31 cellular contexts compared by ENCODE assay signal in genomic region chr1:182061597-182061996, GRCh38. TPM values are rescaled to one million over a fixed set of nuclear protein-coding genes. Genes with fewer than 3 reads are reported as not detected.
DNase-seq lines count a peak whose midpoint lies in the region; ATAC-seq, FAIRE-seq and TF ChIP-seq lines count a peak whose summit lies in the region.
"Had no signal": no experiment of that assay in that cellular context is flagged by ENCODE, and none has a peak within 500 bp of the region (broad histone marks: within the 10 kb centered on the region; RNA-seq: fewer than 3 reads in every experiment).

TSS of gene ZNF648 (minus strand) at chr1:182061712. CDS start at chr1:182058010, 3,702 bp downstream.

- no peak within 1 kb of the TSS for H3K4me3 ChIP-seq in A549
- peak within 1 kb of the TSS; percentile 25 to 27; a peak in 3 of 4 replicates for H3K4me3 ChIP-seq in HCT116 (replicated peaks in 1 of 2; ENCODE audit: low read depth in 1 of 2, low read length in 2 of 2)
- H3K4me3 ChIP-seq: BLaER1 treated with 17β-estradiol and CSF1 and Interleukin-3, amounts not matched to agents 10 nM and 100 nM; GM12878 had no signal

- ATAC-seq in A549: peak; percentile 75 to 79; a peak in 4 of 6 replicates
- peak; percentile 94 for ATAC-seq in HCT116
- ATAC-seq: GM12878 had no signal

- H3K9me3 Mint-ChIP-seq in brain (peaks cover 5 to 12% (median 9%) of the 10 kb centered on the region in 5 experiments), mesothelial cell of epicardium (peaks cover 12% of the 10 kb centered on the region)
- no peaks in the 10 kb centered on the region for H3K9me3 Mint-ChIP-seq in activated T-cell treated with anti-CD3 and anti-CD28 coated beads, Interleukin-2, amount 50 U/mL, for 24 hours
- H3K9me3 Mint-ChIP-seq: activated naive CD8-positive, alpha-beta T cell treated with anti-CD3 and anti-CD28 coated beads, Interleukin-2, amount 10 ng/mL, durations not matched to agents 7 days and 5 days; activated T-helper 2 cell treated with anti-CD3 and anti-CD28 coated beads, Interferon-gamma antibody, Interleukin-2, Interleukin-4, amounts not matched to agents 10 μg/mL and 5 μg/mL and 100 μg/mL, durations not matched to agents 14 hours and 24 hours and 36 hours; central memory CD8-positive, alpha-beta T cell had no signal

- TF ChIP-seq POLR2A in A549 (IDR thresholded peaks at IDR 0.05; ENCODE audit: low read length): no peak
- TF ChIP-seq POLR2A in HCT116 (IDR thresholded peaks at IDR 0.05; ENCODE audit: borderline replicate concordance, extremely low read depth, insufficient read depth, insufficient read length): no peak

- no peaks in the 10 kb centered on the region for H3K27me3 ChIP-seq in HCT116 (ENCODE audit: insufficient read depth, low read length)
- H3K27me3 ChIP-seq: BLaER1 treated with 17β-estradiol and CSF1 and Interleukin-3, amounts not matched to agents 10 nM and 100 nM had no signal

- WGBS in A549 (ENCODE audit: missing lambda C conversion rate): 0% methylated on average over 2 of the region's 4 CpGs

- no peak for TF ChIP-seq RAD21 in A549 (conservative IDR thresholded peaks at IDR 0.05 in 1 of 2, IDR thresholded peaks at IDR 0.05 in 1 of 2)
- TF ChIP-seq RAD21 in HCT116 (IDR thresholded peaks at IDR 0.05; ENCODE audit: low read depth): no peak

- H3K36me3 Mint-ChIP-seq in brain: no peaks in the 10 kb centered on the region
- H3K36me3 Mint-ChIP-seq in mesothelial cell of epicardium: no peaks in the 10 kb centered on the region
- no peaks in the 10 kb centered on the region for H3K36me3 Mint-ChIP-seq in activated T-cell treated with anti-CD3 and anti-CD28 coated beads, Interleukin-2, amount 50 U/mL, for 24 hours (ENCODE audit: low read depth)
- H3K36me3 Mint-ChIP-seq: activated naive CD8-positive, alpha-beta T cell treated with anti-CD3 and anti-CD28 coated beads, Interleukin-2, amount 10 ng/mL, durations not matched to agents 7 days and 5 days had no signal

- H3K4me1 ChIP-seq in A549: no peaks in the 10 kb centered on the region
- H3K4me1 ChIP-seq in HCT116 (ENCODE audit: control insufficient read depth in 1 of 2, insufficient read depth in 2 of 2, low read length in 2 of 2): peaks cover 0 to 6% of the 10 kb centered on the region in 2 experiments; a peak in 1 of 4 replicates

- H3K9me3 ChIP-seq in A549: 0 out of 3 replicates have a peak, but pooled peaks cover 2% of the 10 kb centered on the region
- H3K9me3 ChIP-seq in HCT116 (ENCODE audit: control insufficient read depth in 1 of 2, insufficient read depth in 1 of 2, low read depth in 1 of 2, low read length in 2 of 2): no peaks in the 10 kb centered on the region

- no peaks in the 10 kb centered on the region for H3K9me2 ChIP-seq in HCT116 (ENCODE audit: insufficient read depth)

- POLR2A ChIA-PET in A549 (lab: Yijun Ruan, JAX) (no interaction called here), HCT116 (lab: Charles Lee) (no interaction called here)

- H3K4me2 ChIP-seq in A549 (no peak within 1 kb of the TSS), HCT116 (ENCODE audit: low read length) (peak within 1 kb of the TSS; percentile 50)

- FAIRE-seq in A549 (lab: Jason Lieb, UNC): no peak
- FAIRE-seq: astrocyte, GM12878 had no signal

- RAD21 ChIA-PET in HCT116 (lab: Charles Lee; ENCODE audit: low non-redundant PET in 1 of 2, low total read pairs in 2 of 2, uncharacterized antibody in 2 of 2, unreplicated experiment in 2 of 2): no interaction called here

- DNase-seq in A549 (ENCODE audit: low read depth in 1 of 2, low spot score in 1 of 2) (no peak), HCT116 (ENCODE audit: low read depth, low spot score) (no peak), mesothelial cell of epicardium (ENCODE audit: low spot score in 2 of 2, unreplicated experiment in 2 of 2) (no peak), NCI-H2196 treated with DMSO at 0.1 percent for 48 hours (lab: John Stamatoyannopoulos, UW; ENCODE audit: unreplicated experiment) (no peak)
- DNase-seq in activated naive CD4-positive, alpha-beta T cell (lab: John Stamatoyannopoulos, UW): no peak
- no peak for DNase-seq in activated effector memory CD4-positive, alpha-beta T cell treated with anti-CD3 and anti-CD28 coated beads, Interleukin-2, amount 50 U/mL, for 16 hours
- DNase-seq in activated T-cell treated with anti-CD3 and anti-CD28 coated beads, Interleukin-2, amount 50 U/mL, for 24 hours: no peak
- DNase-seq: activated CD4-positive, alpha-beta T cell treated with anti-CD3 and anti-CD28 coated beads, Interleukin-2, amount 50 U/mL, for 1 hour; activated CD8-positive, alpha-beta memory T cell treated with anti-CD3 and anti-CD28 coated beads, Interleukin-2, amount 50 U/mL, for 4 hours; activated naive CD8-positive, alpha-beta T cell treated with anti-CD3 and anti-CD28 coated beads, Interleukin-2, amount 10 ng/mL, durations not matched to agents 7 days and 5 days; COR-L47; DMS79 treated with DMSO at 0.1 percent for 48 hours; HCEC 1CT; kidney glomerular epithelial cell; MV-4-11; NCI-H146; NCI-H526 treated with DMSO at 0.1 percent for 48 hours; Right ventricle myocardium superior; T-helper 9 cell had no signal

- intact Hi-C loops in HCT116 (cut with micrococcal nuclease): no loop called here

- no peak for TF ChIP-seq EP300 in A549 (IDR thresholded peaks at IDR 0.05)

- peak within 1 kb of the TSS; percentile 30 for H2AFZ ChIP-seq in HCT116 (ENCODE audit: low read depth, low read length, poor library complexity, severe bottlenecking)

- H3K4me1 Mint-ChIP-seq in brain: peaks cover 12% of the 10 kb centered on the region
- H3K4me1 Mint-ChIP-seq in mesothelial cell of epicardium: no peaks in the 10 kb centered on the region
- H3K4me1 Mint-ChIP-seq in activated T-cell treated with anti-CD3 and anti-CD28 coated beads, Interleukin-2, amount 50 U/mL, for 24 hours (ENCODE audit: low read depth): peaks cover under 1% of the 10 kb centered on the region
- H3K4me1 Mint-ChIP-seq: central memory CD8-positive, alpha-beta T cell had no signal

- no peaks in the 10 kb centered on the region for H4K20me1 ChIP-seq in HCT116 (ENCODE audit: insufficient read depth)
- H4K20me1 ChIP-seq: BLaER1 treated with 17β-estradiol and CSF1 and Interleukin-3, amounts not matched to agents 10 nM and 100 nM had no signal

- no peaks in the 10 kb centered on the region for H3K79me2 ChIP-seq in HCT116 (ENCODE audit: insufficient read depth, low read length)

- H3K36me3 ChIP-seq in HCT116 (ENCODE audit: control insufficient read depth in 1 of 2, insufficient read depth in 2 of 2, low read length in 2 of 2): no peaks in the 10 kb centered on the region
- H3K36me3 ChIP-seq: BLaER1 treated with 17β-estradiol and CSF1 and Interleukin-3, amounts not matched to agents 10 nM and 100 nM had no signal

- no peak within 1 kb of the TSS for H3K27ac ChIP-seq in A549
- no peak within 1 kb of the TSS for H3K27ac ChIP-seq in HCT116 (ENCODE audit: low read depth, low read length)
- H3K27ac ChIP-seq: BLaER1 treated with 17β-estradiol and CSF1 and Interleukin-3, amounts not matched to agents 10 nM and 100 nM had no signal

- CTCF ChIA-PET in A549 (lab: Yijun Ruan, JAX): interaction anchor here (1.3 to 1.6 kb wide), 2 partner anchors 9 to 20 kb away, joined by 4 read pairs; no protein-coding TSS in a partner anchor
- CTCF ChIA-PET in HCT116 (lab: Charles Lee): interaction anchor here (1.0 to 1.1 kb wide), 2 partner anchors 10 to 19 kb away, joined by 3 read pairs; no protein-coding TSS in a partner anchor

- H3K27ac Mint-ChIP-seq in brain: no peak within 1 kb of the TSS
- no peak within 1 kb of the TSS for H3K27ac Mint-ChIP-seq in mesothelial cell of epicardium
- no peak within 1 kb of the TSS for H3K27ac Mint-ChIP-seq in activated T-cell treated with anti-CD3 and anti-CD28 coated beads, Interleukin-2, amount 50 U/mL, for 24 hours
- H3K27ac Mint-ChIP-seq: activated naive CD8-positive, alpha-beta T cell treated with anti-CD3 and anti-CD28 coated beads, Interleukin-2, amount 10 ng/mL, durations not matched to agents 7 days and 5 days; activated T-helper 2 cell treated with anti-CD3 and anti-CD28 coated beads, Interferon-gamma antibody, Interleukin-2, Interleukin-4, amounts not matched to agents 10 μg/mL and 5 μg/mL and 100 μg/mL, durations not matched to agents 14 hours and 24 hours and 36 hours had no signal

- H3K27me3 Mint-ChIP-seq in brain: peaks cover 5% of the 10 kb centered on the region
- peaks cover 15% of the 10 kb centered on the region for H3K27me3 Mint-ChIP-seq in mesothelial cell of epicardium (ENCODE audit: low read depth)
- peaks cover 76% of the 10 kb centered on the region for H3K27me3 Mint-ChIP-seq in activated T-cell treated with anti-CD3 and anti-CD28 coated beads, Interleukin-2, amount 50 U/mL, for 24 hours

- H3K9ac ChIP-seq in HCT116 (ENCODE audit: low read length): no peak within 1 kb of the TSS
- H3K9ac ChIP-seq: BLaER1 treated with 17β-estradiol and CSF1 and Interleukin-3, amounts not matched to agents 10 nM and 100 nM had no signal

- H3K4me3 Mint-ChIP-seq in brain (peak within 1 kb of the TSS in 3 of 5 experiments; percentile 69 to 84 (median 78)), mesothelial cell of epicardium (peak within 1 kb of the TSS; percentile 24)
- H3K4me3 Mint-ChIP-seq in activated T-cell treated with anti-CD3 and anti-CD28 coated beads, Interleukin-2, amount 50 U/mL, for 24 hours: no peak within 1 kb of the TSS
- H3K4me3 Mint-ChIP-seq: activated naive CD8-positive, alpha-beta T cell treated with anti-CD3 and anti-CD28 coated beads, Interleukin-2, amount 10 ng/mL, durations not matched to agents 7 days and 5 days; central memory CD8-positive, alpha-beta T cell had no signal

- no peak for TF ChIP-seq CTCF in A549 (IDR thresholded peaks at IDR 0.05)
- peak in 1 of 3 experiments; percentile 10; a peak in 1 of 6 replicates for TF ChIP-seq CTCF in HCT116 (IDR thresholded peaks at IDR 0.05 in 2 of 3, conservative IDR thresholded peaks at IDR 0.05 in 1 of 3; ENCODE audit: borderline replicate concordance in 1 of 3, insufficient read depth in 1 of 3, low read depth in 2 of 3, low read length in 2 of 3)
- no peak for TF ChIP-seq CTCF in brain (conservative IDR thresholded peaks at IDR 0.05)
- TF ChIP-seq CTCF in mesothelial cell of epicardium (IDR thresholded peaks at IDR 0.05; ENCODE audit: unreplicated experiment): no peak

- BruUV-seq in HCT116 (replicated peaks; lab: Mats Ljungman, UMichigan): no TSS peak

TF ChIP-seq in A549, 52 proteins besides CTCF, POLR2A, EP300 and RAD21 (continues in another document):
- no peak for TF ChIP-seq HDAC2 (IDR thresholded peaks at IDR 0.05)
- TF ChIP-seq PHF8 (IDR thresholded peaks at IDR 0.05; ENCODE audit: borderline replicate concordance, low read depth): no peak

TF ChIP-seq in HCT116, 20 proteins besides CTCF, POLR2A, EP300 and RAD21 (continues in another document):
- no peak for TF ChIP-seq SP1 (IDR thresholded peaks at IDR 0.05; ENCODE audit: low read depth)

RNA-seq across cellular contexts. Expression of gene ZNF648, which starts in this region (rescaled TPM):
- polyA plus RNA-seq in A549 (2011; rRNA removed): not detected in 2 replicates
- polyA plus RNA-seq in A549 (2012; cell fraction: cytosol; rRNA removed): not detected in 2 replicates
- 0.01 TPM in 1 of 2 replicates, not detected in the other for polyA plus RNA-seq in A549 (2012; cell fraction: nucleus; rRNA removed)
- not detected in 3 replicates for polyA plus RNA-seq in A549 (2017; fragmentation: RNase III; extraction: RNeasy Plus Mini Kit Qiagen cat#74134 plus additional on column Dnase treatment)
- not detected in 2 replicates for polyA minus RNA-seq in A549 (2011; rRNA and poly(A)+ RNA removed)
- 0.57 TPM for total RNA-seq in HCT116 (2021; ENCODE audit: unreplicated experiment)
- 0.16 and 0.22 TPM in 2 replicates for polyA plus RNA-seq in HCT116 (2012)
- polyA plus RNA-seq in brain (ENCODE audit: insufficient read depth, low read depth, low replicate concordance): not detected
- total RNA-seq in mesothelial cell of epicardium: 0.09 to 0.23 TPM (median 0.18 TPM) in 3 replicates
- total RNA-seq: activated naive CD8-positive, alpha-beta T cell treated with anti-CD3 and anti-CD28 coated beads, Interleukin-2, amount 10 ng/mL, durations not matched to agents 7 days and 5 days; activated T-helper 2 cell treated with anti-CD3 and anti-CD28 coated beads, Interferon-gamma antibody, Interleukin-2, Interleukin-4, amounts not matched to agents 10 μg/mL and 5 μg/mL and 100 μg/mL, durations not matched to agents 14 hours and 24 hours and 36 hours; astrocyte; dermis microvascular lymphatic vessel endothelial cell; fibroblast of lung; GM12878; lung microvascular endothelial cell; myocyte; OCI-LY7; omental fat pad; Right ventricle myocardium superior had no signal
- polyA plus RNA-seq: fibroblast of lung had no signal

Comparison
In these comparisons a context has a peak if more than half of its experiments do, and no peak if none do; other contexts are left out.
1. Peak in ATAC-seq in A549; RNA of the gene not detected or under 1 TPM.
2. Peak in ATAC-seq, H3K4me3 ChIP-seq and H3K4me2 ChIP-seq in HCT116; RNA of the gene not detected or under 1 TPM.